Comparison of ENCODE assay signal across 19 cellular contexts in the genomic region with DNA sequence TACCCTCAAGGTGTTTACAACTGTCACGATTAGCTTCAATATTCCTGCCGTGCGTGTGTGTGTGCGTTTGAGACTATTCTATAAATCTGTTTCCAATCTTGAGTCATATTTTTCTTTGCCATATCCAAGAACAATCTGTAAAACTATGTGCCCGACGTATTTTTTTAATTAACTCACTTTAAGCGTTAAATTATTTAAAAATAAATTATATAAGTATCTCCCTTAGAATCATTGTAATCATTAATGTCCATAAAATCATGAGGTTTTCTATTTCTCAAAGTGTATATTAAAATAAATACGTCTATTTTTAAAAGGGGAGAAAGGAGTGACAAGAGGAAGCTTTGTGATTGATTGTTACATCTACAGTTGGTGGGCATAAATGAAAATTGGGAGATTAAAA. TPM values are rescaled to one million over a fixed set of nuclear protein-coding genes. Genes with fewer than 3 reads are reported as not detected.
DNase-seq lines count a peak whose midpoint lies in the region; ATAC-seq and TF ChIP-seq lines count a peak whose summit lies in the region.
"Had no signal": no experiment of that assay in that cellular context is flagged by ENCODE, and none has a peak within 500 bp of the region (broad histone marks: within the 10 kb centered on the region; RNA-seq: fewer than 3 reads in every experiment).

No MANE protein-coding gene starts in this region.

- no peak for TF ChIP-seq CTCF in coronary artery (IDR thresholded peaks at IDR 0.05)
- TF ChIP-seq CTCF in neural crest cell (conservative IDR thresholded peaks at IDR 0.05) = no peak
- no peak for TF ChIP-seq CTCF in tibial artery (IDR thresholded peaks at IDR 0.05)

- H3K36me3 Mint-ChIP-seq in neural crest cell (ENCODE audit: low read depth) = peaks cover 27% of the 10 kb centered on the region

- peak overlapping the region; percentile 72 for H3K4me3 Mint-ChIP-seq in neural crest cell

- H3K4me1 Mint-ChIP-seq in neural crest cell = peaks cover 44% of the 10 kb centered on the region

- H3K27ac ChIP-seq in SK-N-MC (peak overlapping the region; percentile 74), coronary artery (peak overlapping the region; percentile 82 to 93), tibial artery (peak overlapping the region; percentile 92 to 94)

- intact Hi-C loops in tibial artery (cut with DNase I; ENCODE audit: low total_unique reads) = no loop called here

- H3K9me3 Mint-ChIP-seq in neural crest cell = peaks cover 6% of the 10 kb centered on the region
- H3K9me3 Mint-ChIP-seq: activated T-helper 1 cell treated with anti-CD3 and anti-CD28 coated beads, Interleukin-12 subunit alpha, Interleukin-12 subunit beta, Interleukin-2, Interleukin-4 antibody, amounts not matched to agents 30 ng/mL and 10 ng/mL and 1 ng/mL, durations not matched to agents 14 hours and 24 hours and 36 hours had no signal

- DNase-seq in SK-N-MC (ENCODE audit: low read depth, low spot score) = no peak
- DNase-seq in coronary artery (ENCODE audit: low spot score) = no peak
- DNase-seq in neural crest cell (ENCODE audit: low read depth, low spot score) = no peak
- DNase-seq in tibial artery = no peak
- DNase-seq in NCI-H510A treated with DMSO at 0.1 percent for 48 hours (lab: John Stamatoyannopoulos, UW) = no peak
- DNase-seq in SIG-M5 treated with dmso at 0.1 percent for 504 hours (lab: John Stamatoyannopoulos, UW; ENCODE audit: unreplicated experiment) = no peak
- no peak for DNase-seq in DMS53 treated with DMSO at 0.1 percent for 48 hours (lab: John Stamatoyannopoulos, UW; ENCODE audit: unreplicated experiment)
- DNase-seq: activated CD4-positive, CD25-positive, alpha-beta regulatory T cell; activated CD8-positive, alpha-beta memory T cell treated with anti-CD3 and anti-CD28 coated beads for 24 hours; amygdala; dermis blood vessel endothelial cell; GF-D8; NCI-H1694 treated with DMSO at 0.1 percent for 48 hours; SIG-M5; stimulated activated naive CD4-positive, alpha-beta T cell treated with Interleukin-2 at 50 U/mL for 16 hours; T-helper 2 cell had no signal

- H3K27me3 ChIP-seq in tibial artery = no peaks in the 10 kb centered on the region

- H3K36me3 ChIP-seq in SK-N-MC (ENCODE audit: insufficient read depth, low read length) = no peaks in the 10 kb centered on the region
- peaks cover 0 to 10% (median 5%) of the 10 kb centered on the region in 3 donors for H3K36me3 ChIP-seq in tibial artery
- H3K36me3 ChIP-seq: HAP-1 had no signal

- no peak for ATAC-seq in GM19397 (IDR thresholded peaks at IDR 0.05; ENCODE audit: unreplicated experiment)

- no peaks in the 10 kb centered on the region for H3K27me3 Mint-ChIP-seq in neural crest cell (ENCODE audit: low read depth)

- H3K27ac Mint-ChIP-seq in neural crest cell (ENCODE audit: unreplicated experiment) = no peak overlapping the region
- H3K27ac Mint-ChIP-seq: activated T-helper 1 cell treated with anti-CD3 and anti-CD28 coated beads, Interleukin-12 subunit alpha, Interleukin-12 subunit beta, Interleukin-2, Interleukin-4 antibody, amounts not matched to agents 30 ng/mL and 10 ng/mL and 1 ng/mL, durations not matched to agents 14 hours and 24 hours and 36 hours had no signal

- H3K9me3 ChIP-seq in SK-N-MC (ENCODE audit: low read depth, low read length) = no peaks in the 10 kb centered on the region
- no peaks in the 10 kb centered on the region for H3K9me3 ChIP-seq in tibial artery
- H3K9me3 ChIP-seq: HAP-1 had no signal

- peaks cover 0 to 76% (median 50%) of the 10 kb centered on the region in 4 donors for H3K4me1 ChIP-seq in tibial artery

- H3K4me3 ChIP-seq in SK-N-MC = peak overlapping the region; percentile 42
- H3K4me3 ChIP-seq in coronary artery = peak overlapping the region; percentile 12
- peak overlapping the region in 1 of 2 donors; percentile 81 for H3K4me3 ChIP-seq in tibial artery
- H3K4me3 ChIP-seq: HAP-1 had no signal

- H3K9ac ChIP-seq in SK-N-MC (ENCODE audit: insufficient read length) = no peak overlapping the region

RNA-seq across cellular contexts. Expression of gene SETMAR, which starts 2.9 kb away (rescaled TPM):
- total RNA-seq in neural crest cell = 39.4 and 41.9 TPM in 2 replicates
